Comparison of ENCODE assay signal across 13 cellular contexts in genomic region chr15:61049934-61050333, GRCh38.
DNase-seq lines count a peak whose midpoint lies in the region; ATAC-seq and TF ChIP-seq lines count a peak whose summit lies in the region.
"Had no signal": no experiment of that assay in that cellular context is flagged by ENCODE, and none has a peak within 500 bp of the region (broad histone marks: within the 10 kb centered on the region; RNA-seq: fewer than 3 reads in every experiment).

No MANE protein-coding gene starts in this region.

- H3K79me2 ChIP-seq in mammary epithelial cell (ENCODE audit: insufficient read depth, low read length): no peaks in the 10 kb centered on the region

- no peak overlapping the region for H3K27ac ChIP-seq in mammary epithelial cell (ENCODE audit: insufficient read depth, low read depth, low read length)
- peak overlapping the region in 3 of 4 donors; percentile 11 to 21 (median 20) for H3K27ac ChIP-seq in transverse colon
- H3K27ac ChIP-seq in foreskin keratinocyte: no peak overlapping the region
- H3K27ac ChIP-seq: skin epidermis, upper lobe of left lung had no signal

- ATAC-seq in foreskin keratinocyte: no peak

- POLR2A ChIA-PET in MCF 10A (lab: Yijun Ruan, JAX): no interaction called here

- BruUV-seq in MCF 10A (replicated peaks; lab: Mats Ljungman, UMichigan): no TSS peak
- no TSS peak for BruUV-seq in mammary epithelial cell (replicated peaks; lab: Mats Ljungman, UMichigan)

- no peaks in the 10 kb centered on the region for H3K27me3 Mint-ChIP-seq in MCF 10A (ENCODE audit: insufficient read depth, unreplicated experiment)

- dilution Hi-C loops in mammary epithelial cell (cut with HindIII; ENCODE audit: low sequenced_read_pairs): no loop called here

- H3K27me3 ChIP-seq in mammary epithelial cell (ENCODE audit: insufficient read depth, low read length) (no peaks in the 10 kb centered on the region), transverse colon (no peaks in the 10 kb centered on the region), foreskin keratinocyte (no peaks in the 10 kb centered on the region)
- H3K27me3 ChIP-seq: upper lobe of left lung had no signal

- H3K4me3 ChIP-seq in mammary epithelial cell (replicated peaks in 1 of 3; ENCODE audit: insufficient read depth in 1 of 3, low read depth in 2 of 3, low read length in 3 of 3) (no peak overlapping the region), fibroblast of pulmonary artery (replicated peaks; ENCODE audit: low read depth, low read length) (no peak overlapping the region), transverse colon (no peak overlapping the region)
- H3K4me3 ChIP-seq: skin epidermis, upper lobe of left lung had no signal

- no peaks in the 10 kb centered on the region for H3K9me3 Mint-ChIP-seq in MCF 10A (ENCODE audit: unreplicated experiment)

- CTCF ChIA-PET in MCF 10A (lab: Yijun Ruan, JAX) (interaction anchor here (0.7 to 2.3 kb wide), 5 partner anchors 24 to 786 kb away, joined by 3 to 9 read pairs (median 4); no protein-coding TSS in a partner anchor), mammary epithelial cell (lab: Charles Lee; ENCODE audit: low non-redundant PET) (no interaction called here)

- DNase-seq in MCF 10A (ENCODE audit: unreplicated experiment) (peak; percentile 60), mammary epithelial cell (no peak), SW480 (ENCODE audit: low spot score) (peak; percentile 66), fibroblast of pulmonary artery (ENCODE audit: low read depth) (peak; percentile 28), transverse colon (no peak), ecto neural progenitor cell (ENCODE audit: low spot score) (no peak), T-helper 9 cell (no peak), foreskin keratinocyte (no peak)
- DNase-seq: 8988T; activated CD8-positive, alpha-beta memory T cell treated with anti-CD3 and anti-CD28 coated beads, Interleukin-2, amount 50 U/mL, for 4 hours; amygdala; upper lobe of left lung had no signal

- H4K20me1 ChIP-seq in mammary epithelial cell (ENCODE audit: insufficient read depth, low read length): no peaks in the 10 kb centered on the region

- intact Hi-C loops in MCF 10A (cut with micrococcal nuclease) (loop anchor here (5.0 kb wide), 1 partner anchor 543 kb away; no protein-coding TSS in a partner anchor), mammary epithelial cell (cut with micrococcal nuclease) (loop anchor here (10.0 kb wide), 1 partner anchor 545 kb away; no protein-coding TSS in a partner anchor), transverse colon (cut with DNase I; ENCODE audit: low total_unique reads) (loop anchor here (2.0 kb wide), 1 partner anchor 463 kb away; no protein-coding TSS in a partner anchor)

- no peak overlapping the region for H3K4me2 ChIP-seq in mammary epithelial cell (ENCODE audit: insufficient read depth, low read depth, low read length)

- no peak for TF ChIP-seq CTCF in MCF 10A (IDR thresholded peaks at IDR 0.05; ENCODE audit: unreplicated experiment)
- TF ChIP-seq CTCF in mammary epithelial cell (conservative IDR thresholded peaks at IDR 0.05 in 1 of 2, IDR thresholded peaks at IDR 0.05 in 1 of 2; ENCODE audit: extremely low read depth in 1 of 2, insufficient read depth in 1 of 2, low read depth in 1 of 2, low read length in 2 of 2): no peak
- TF ChIP-seq CTCF in fibroblast of pulmonary artery (IDR thresholded peaks at IDR 0.05; ENCODE audit: low read length, missing control alignments): no peak
- TF ChIP-seq CTCF in transverse colon (IDR thresholded peaks at IDR 0.05): no peak
- TF ChIP-seq CTCF in foreskin keratinocyte (conservative IDR thresholded peaks at IDR 0.05): no peak

- in situ Hi-C loops in mammary epithelial cell (cut with MboI; ENCODE audit: low sequenced_read_pairs in 2 of 2): no loop called here
- in situ Hi-C loops in transverse colon (cut with MboI; ENCODE audit: low pct_ligation_motif_present in 1 of 4, low pct_unique_long_range_greater_than_20kb in 1 of 4, low sequenced_read_pairs in 3 of 4): loop anchor here in 3 of 4 donors (10.0 to 25.0 kb wide), 2 partner anchors 463 to 465 kb away; no protein-coding TSS in a partner anchor

- H3K4me1 ChIP-seq in mammary epithelial cell (ENCODE audit: insufficient read depth, low read length) (no peaks in the 10 kb centered on the region), transverse colon (no peaks in the 10 kb centered on the region), foreskin keratinocyte (no peaks in the 10 kb centered on the region)

- H3K36me3 ChIP-seq in mammary epithelial cell (ENCODE audit: insufficient read depth, low read length) (no peaks in the 10 kb centered on the region), transverse colon (no peaks in the 10 kb centered on the region)
- H3K36me3 ChIP-seq: upper lobe of left lung had no signal

- H3K9me3 ChIP-seq in mammary epithelial cell (replicated peaks; ENCODE audit: insufficient read depth, low read length) (no peaks in the 10 kb centered on the region), transverse colon (no peaks in the 10 kb centered on the region)
- H3K9me3 ChIP-seq: upper lobe of left lung had no signal

- no peak overlapping the region for H3K9ac ChIP-seq in mammary epithelial cell (ENCODE audit: insufficient read depth, low read length)

- H3K4me1 Mint-ChIP-seq in MCF 10A (ENCODE audit: insufficient read depth, unreplicated experiment): peaks cover 23% of the 10 kb centered on the region

- peak overlapping the region; percentile 71 for H3K27ac Mint-ChIP-seq in MCF 10A (ENCODE audit: low read depth, unreplicated experiment)

- no peak for TF ChIP-seq POLR2A in transverse colon (IDR thresholded peaks at IDR 0.05)

- WGBS in mammary epithelial cell (ENCODE audit: low coverage, missing lambda C conversion rate): 77% methylated on average over 5 of the region's 11 CpGs
- 39 to 67% methylated on average over 7 to 11 of the region's 11 CpGs for WGBS in transverse colon (ENCODE audit: low coverage in 1 of 2), 2 donors

- no peak for TF ChIP-seq EP300 in transverse colon (IDR thresholded peaks at IDR 0.05; ENCODE audit: low read depth)

- no peaks in the 10 kb centered on the region for H3K36me3 Mint-ChIP-seq in MCF 10A (ENCODE audit: insufficient read depth, unreplicated experiment)

- H2AFZ ChIP-seq in mammary epithelial cell (ENCODE audit: low read depth, low read length): no peak overlapping the region

- H3K4me3 Mint-ChIP-seq in MCF 10A (ENCODE audit: unreplicated experiment): peak overlapping the region; percentile 41

Comparison
In these comparisons a context has a peak if more than half of its experiments do, and no peak if none do; other contexts are left out.
1. DNase-seq: peak in MCF 10A (single experiment), SW480 (single experiment) and fibroblast of pulmonary artery (single experiment); none in mammary epithelial cell (single experiment), transverse colon (single experiment), ecto neural progenitor cell (single experiment), T-helper 9 cell (single experiment) and foreskin keratinocyte (0 of 2).
2. H3K27ac ChIP-seq: peak in transverse colon (3 of 4); none in mammary epithelial cell (single experiment) and foreskin keratinocyte (single experiment).
3. in situ Hi-C loops: an anchor here in transverse colon (10.0 to 25.0 kb wide); none called in mammary epithelial cell.